Comparison of ENCODE assay signal across 2 cellular contexts in the genomic region with DNA sequence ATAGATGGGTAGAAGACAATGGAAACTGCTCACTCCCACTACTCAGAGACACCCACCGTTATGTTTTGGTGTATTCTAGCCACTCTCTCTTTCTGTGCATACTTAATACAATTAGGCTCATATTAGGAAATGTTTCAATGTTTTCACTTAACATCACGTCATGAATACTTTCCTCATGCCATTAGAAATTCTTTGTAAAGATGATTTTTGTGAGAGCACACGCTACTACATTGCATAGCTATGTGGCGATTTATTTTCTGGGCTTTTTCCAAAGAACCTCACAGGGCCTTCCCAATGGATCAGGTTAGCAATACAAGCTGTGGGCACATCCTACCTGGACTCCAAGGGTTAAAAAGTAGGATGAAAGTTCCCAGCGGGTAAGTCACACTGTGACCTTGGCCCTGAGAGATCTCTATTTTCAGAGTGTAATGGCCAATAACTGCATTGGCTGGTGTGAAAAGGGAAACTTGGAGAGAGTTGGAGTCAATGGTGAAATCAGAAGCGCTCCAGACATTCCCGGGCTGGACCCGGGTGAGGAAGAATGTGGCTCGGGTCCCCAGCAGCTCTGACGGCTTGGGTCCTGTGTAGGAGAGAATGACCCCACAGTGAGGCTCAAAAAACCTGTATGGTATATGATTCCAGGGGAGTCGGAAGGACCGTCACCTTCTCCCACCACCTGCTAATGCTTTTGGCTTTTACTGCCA.
TF ChIP-seq lines count a peak whose summit lies in the region.

No MANE protein-coding gene starts in this region.

TF ChIP-seq in GM23338, 12 proteins besides CTCF, POLR2A, EP300 and RAD21:
- TF ChIP-seq ZNF331 (CRISPR knock-in tag; IDR thresholded peaks at IDR 0.05; ENCODE audit: low read depth), result no peak
- no peak for TF ChIP-seq CREB1 (CRISPR knock-in tag; IDR thresholded peaks at IDR 0.05; ENCODE audit: low read depth)
- no peak for TF ChIP-seq STAT1 (IDR thresholded peaks at IDR 0.05; ENCODE audit: unreplicated experiment)
- TF ChIP-seq, protein P1, sequence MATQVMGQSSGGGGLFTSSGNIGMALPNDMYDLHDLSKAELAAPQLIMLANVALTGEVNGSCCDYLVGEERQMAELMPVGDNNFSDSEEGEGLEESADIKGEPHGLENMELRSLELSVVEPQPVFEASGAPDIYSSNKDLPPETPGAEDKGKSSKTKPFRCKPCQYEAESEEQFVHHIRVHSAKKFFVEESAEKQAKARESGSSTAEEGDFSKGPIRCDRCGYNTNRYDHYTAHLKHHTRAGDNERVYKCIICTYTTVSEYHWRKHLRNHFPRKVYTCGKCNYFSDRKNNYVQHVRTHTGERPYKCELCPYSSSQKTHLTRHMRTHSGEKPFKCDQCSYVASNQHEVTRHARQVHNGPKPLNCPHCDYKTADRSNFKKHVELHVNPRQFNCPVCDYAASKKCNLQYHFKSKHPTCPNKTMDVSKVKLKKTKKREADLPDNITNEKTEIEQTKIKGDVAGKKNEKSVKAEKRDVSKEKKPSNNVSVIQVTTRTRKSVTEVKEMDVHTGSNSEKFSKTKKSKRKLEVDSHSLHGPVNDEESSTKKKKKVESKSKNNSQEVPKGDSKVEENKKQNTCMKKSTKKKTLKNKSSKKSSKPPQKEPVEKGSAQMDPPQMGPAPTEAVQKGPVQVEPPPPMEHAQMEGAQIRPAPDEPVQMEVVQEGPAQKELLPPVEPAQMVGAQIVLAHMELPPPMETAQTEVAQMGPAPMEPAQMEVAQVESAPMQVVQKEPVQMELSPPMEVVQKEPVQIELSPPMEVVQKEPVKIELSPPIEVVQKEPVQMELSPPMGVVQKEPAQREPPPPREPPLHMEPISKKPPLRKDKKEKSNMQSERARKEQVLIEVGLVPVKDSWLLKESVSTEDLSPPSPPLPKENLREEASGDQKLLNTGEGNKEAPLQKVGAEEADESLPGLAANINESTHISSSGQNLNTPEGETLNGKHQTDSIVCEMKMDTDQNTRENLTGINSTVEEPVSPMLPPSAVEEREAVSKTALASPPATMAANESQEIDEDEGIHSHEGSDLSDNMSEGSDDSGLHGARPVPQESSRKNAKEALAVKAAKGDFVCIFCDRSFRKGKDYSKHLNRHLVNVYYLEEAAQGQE (IDR thresholded peaks at IDR 0.05; ENCODE audit: unreplicated experiment), result no peak
- TF ChIP-seq JUNB (IDR thresholded peaks at IDR 0.05; ENCODE audit: unreplicated experiment), result no peak
- no peak for TF ChIP-seq EZH2 (IDR thresholded peaks at IDR 0.05; ENCODE audit: low read depth, unreplicated experiment)

TF ChIP-seq in H1, 55 proteins besides CTCF, POLR2A, EP300 and RAD21:
- TF ChIP-seq TAF7 (optimal IDR thresholded peaks at IDR 0.05; ENCODE audit: borderline replicate concordance, low read depth, low read length) (no peak), HDAC2 (IDR thresholded peaks at IDR 0.05; ENCODE audit: borderline replicate concordance in 1 of 2, low read depth in 2 of 2, low read length in 2 of 2) (no peak), POLR2AphosphoS5 (IDR thresholded peaks at IDR 0.05; ENCODE audit: low read depth, low read length) (no peak), RFX5 (IDR thresholded peaks at IDR 0.05; ENCODE audit: borderline replicate concordance, low read depth, low read length) (no peak)
